Comparison of ENCODE assay signal across 8 cellular contexts in genomic region chr3:179181021-179181472, GRCh38. TPM values are rescaled to one million over a fixed set of nuclear protein-coding genes. Genes with fewer than 3 reads are reported as not detected.
A peak's percentile ranks its signal among the peaks of the same experiment; 100 is the strongest.
DNase-seq lines count a peak whose midpoint lies in the region; ATAC-seq and TF ChIP-seq lines count a peak whose summit lies in the region.

No MANE protein-coding gene starts in this region.

- intact Hi-C loops in Right ventricle myocardium superior (cut with DNase I) (no loop called here), lower leg skin (cut with DNase I; ENCODE audit: low total_unique reads) (no loop called here)

- H3K27me3 ChIP-seq in GM23248 (replicated peaks; ENCODE audit: insufficient read depth): no peaks in the 10 kb centered on the region
- H3K27me3 ChIP-seq in upper lobe of left lung: no peaks in the 10 kb centered on the region

- H3K79me2 ChIP-seq in GM23248 (ENCODE audit: insufficient read depth): peaks cover 99% of the 10 kb centered on the region

- peaks cover 25% of the 10 kb centered on the region for H3F3A ChIP-seq in GM23248 (ENCODE audit: insufficient read depth)

- H3K27ac ChIP-seq in GM23248: peak overlapping the region; percentile 42
- peak overlapping the region in 3 of 4 donors; percentile 29 to 49 (median 42) for H3K27ac ChIP-seq in upper lobe of left lung

- no peak overlapping the region for H2AFZ ChIP-seq in GM23248

- peaks cover 13% of the 10 kb centered on the region; the same call in 1 of the 2 replicates for H4K20me1 ChIP-seq in GM23248 (ENCODE audit: insufficient read depth)

- 0 to 5% methylated on average over 1 of the region's 1 CpG for WGBS in GM23248 (ENCODE audit: low coverage in 1 of 2, low lambda C conversion rate in 2 of 2, missing lambda C conversion rate in 2 of 2), 2 experiments
- WGBS in upper lobe of left lung, 2 donors: 43 to 59% methylated on average over 1 of the region's 1 CpG
- 2% methylated on average over 1 of the region's 1 CpG for WGBS in lower leg skin, 2 donors

- H3K9me3 ChIP-seq in GM23248 (ENCODE audit: low read depth) (no peaks in the 10 kb centered on the region), upper lobe of left lung (no peaks in the 10 kb centered on the region)

- no peak overlapping the region for H3K9ac ChIP-seq in GM23248

- TF ChIP-seq POLR2A in upper lobe of left lung (IDR thresholded peaks at IDR 0.05) (no peak), lower leg skin (IDR thresholded peaks at IDR 0.05) (no peak)

- in situ Hi-C loops in GM23248 (cut with MboI): no loop called here

- peak overlapping the region; percentile 9 for H3K4me2 ChIP-seq in GM23248 (ENCODE audit: unreplicated experiment)

- H3K36me3 ChIP-seq in GM23248 (ENCODE audit: low read depth): no peaks in the 10 kb centered on the region
- no peaks in the 10 kb centered on the region for H3K36me3 ChIP-seq in upper lobe of left lung

- H3K4me3 ChIP-seq in GM23248 (peak overlapping the region; percentile 6; the same call in 1 of the 2 replicates), upper lobe of left lung (no peak overlapping the region), lower leg skin (ENCODE audit: low read depth, poor library complexity, severe bottlenecking) (no peak overlapping the region)

- TF ChIP-seq EP300 in upper lobe of left lung (IDR thresholded peaks at IDR 0.05): peak in 1 of 4 donors; percentile 19

- H3K4me1 ChIP-seq in GM23248 (ENCODE audit: insufficient read depth) (peaks cover 38% of the 10 kb centered on the region), upper lobe of left lung (peaks cover 33 to 58% (median 39%) of the 10 kb centered on the region in 4 donors)

- DNase-seq in GM10266 (ENCODE audit: extremely low spot score) (peak; percentile 29), GM23248 (peak; percentile 72), RPMI7951 (ENCODE audit: low read depth) (peak; percentile 41), Right ventricle myocardium superior (no peak), upper lobe of left lung (no peak), C1 segment of cervical spinal cord (lab: John Stamatoyannopoulos, UW) (no peak), lower leg skin (ENCODE audit: low spot score in 2 of 2) (no peak)

- TF ChIP-seq CTCF in GM10266 (IDR thresholded peaks at IDR 0.05; ENCODE audit: control insufficient read depth, insufficient read depth, low read depth, missing control alignments) (no peak), upper lobe of left lung (IDR thresholded peaks at IDR 0.05) (no peak), lower leg skin (IDR thresholded peaks at IDR 0.05) (no peak)

- ATAC-seq in Right ventricle myocardium superior (ENCODE audit: poor library complexity): peak; percentile 86
- ATAC-seq in upper lobe of left lung (ENCODE audit: low FRiP score in 2 of 2): peak; percentile 30 to 85
- no peak for ATAC-seq in HG03025 (IDR thresholded peaks at IDR 0.05; ENCODE audit: low FRiP score, unreplicated experiment)

- H3K9me2 ChIP-seq in GM23248 (ENCODE audit: insufficient read depth): no peaks in the 10 kb centered on the region

RNA-seq across cellular contexts. Expression of gene PIK3CA, which starts 32.9 kb away (rescaled TPM):
- 22.5 and 23.8 TPM in 2 replicates for total RNA-seq in GM23248 (2014; rRNA removed; shearing (Covaris generic))
- polyA plus RNA-seq in GM23248 (2016; fragmentation: Nextera tagmentation; extraction: Ambion mirVana): 8.3 and 8.5 TPM in 2 replicates
- total RNA-seq in RPMI7951 (2014; rRNA removed; shearing (Covaris generic)): 19.0 and 23.9 TPM in 2 replicates
- total RNA-seq in Right ventricle myocardium superior: 18.1 TPM
- 10 to 100 TPM in 5 of 6 donors, 1 to 10 TPM in 1; 7.3 to 37.6 (median 23.5) TPM for total RNA-seq in upper lobe of left lung
- 10 to 100 TPM; 18.4 to 22.4 (median 21.3) TPM for total RNA-seq in lower leg skin

Comparison
In these comparisons a context has a peak if more than half of its experiments do, and no peak if none do; other contexts are left out.
1. DNase-seq: peak in GM10266 (single experiment), GM23248 (single experiment) and RPMI7951 (single experiment); none in Right ventricle myocardium superior (single experiment), upper lobe of left lung (0 of 2), C1 segment of cervical spinal cord (0 of 14) and lower leg skin (0 of 2).